ENCODE assay signal across 1 cellular context in the genomic region with DNA sequence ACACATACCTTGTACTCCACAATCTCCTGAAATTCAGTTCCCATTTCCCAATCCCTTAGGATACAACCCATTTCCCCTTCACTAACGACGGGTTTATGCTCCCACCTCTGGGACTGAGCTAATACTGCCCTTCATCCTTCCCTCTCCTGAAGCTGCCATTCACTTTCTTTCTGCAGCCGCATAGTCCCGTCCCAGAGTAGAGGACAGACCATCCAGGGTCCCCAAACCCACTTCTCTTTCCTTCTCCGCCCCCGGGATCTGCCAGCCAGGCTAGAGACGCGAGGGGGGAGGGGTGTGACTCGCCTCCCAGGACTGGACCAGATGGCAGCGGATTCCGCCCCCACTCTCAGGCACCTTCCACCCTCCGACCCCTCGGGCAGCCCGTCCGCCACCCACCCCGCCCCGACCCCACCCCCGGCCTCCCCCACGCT.
A peak's percentile ranks its signal among the peaks of the same experiment; 100 is the strongest.
TF ChIP-seq lines count a peak whose summit lies in the region.

No MANE protein-coding gene starts in this region.

TF ChIP-seq in HEK293, 187 proteins besides CTCF, POLR2A, EP300 and RAD21 (continued from another document):
- TF ChIP-seq GLIS2 (tag by site-specific recombination; IDR thresholded peaks at IDR 0.05) (peak; percentile 60; the same call in 1 of the 2 replicates), ZNF792 (tag by site-specific recombination; IDR thresholded peaks at IDR 0.05) (no peak), ZBTB48 (tag by site-specific recombination; IDR thresholded peaks at IDR 0.05) (peak; percentile 87), ZNF521 (tag by site-specific recombination; IDR thresholded peaks at IDR 0.05) (no peak), SP2 (tag by site-specific recombination; IDR thresholded peaks at IDR 0.05) (peak; percentile 85), ZNF529 (tag by site-specific recombination; IDR thresholded peaks at IDR 0.05; ENCODE audit: insufficient replicate concordance) (no peak), ZBTB17 (tag by site-specific recombination; IDR thresholded peaks at IDR 0.05) (peak; percentile 54), SCRT1 (tag by site-specific recombination; IDR thresholded peaks at IDR 0.05; ENCODE audit: borderline replicate concordance) (no peak), ZNF530 (tag by site-specific recombination; IDR thresholded peaks at IDR 0.05; ENCODE audit: low read depth) (no peak), ZNF664 (tag by site-specific recombination; IDR thresholded peaks at IDR 0.05) (no peak), ZNF202 (tag by site-specific recombination; IDR thresholded peaks at IDR 0.05; ENCODE audit: borderline replicate concordance) (no peak), ZNF341 (tag by site-specific recombination; IDR thresholded peaks at IDR 0.05; ENCODE audit: low read depth) (no peak), ZNF335 (tag by site-specific recombination; conservative IDR thresholded peaks at IDR 0.05) (peak; percentile 44; the same call in 1 of the 2 replicates), ZBTB20 (tag by site-specific recombination; IDR thresholded peaks at IDR 0.05) (0 out of 2 replicates have a peak, but pooled peaks have one; percentile 31), EGR2 (tag by site-specific recombination; IDR thresholded peaks at IDR 0.05; ENCODE audit: low read depth) (peak; percentile 78; the same call in 1 of the 2 replicates), ZNF621 (tag by site-specific recombination; IDR thresholded peaks at IDR 0.05) (no peak), KLF9 (tag by site-specific recombination; IDR thresholded peaks at IDR 0.05; ENCODE audit: low read depth) (0 out of 2 replicates have a peak, but pooled peaks have one; percentile 16), ZFHX2 (tag by site-specific recombination; conservative IDR thresholded peaks at IDR 0.05) (peak; percentile 85), ZIC2 (tag by site-specific recombination; IDR thresholded peaks at IDR 0.05) (no peak), OSR2 (tag by site-specific recombination; IDR thresholded peaks at IDR 0.05) (no peak)
- TF ChIP-seq, protein P1, sequence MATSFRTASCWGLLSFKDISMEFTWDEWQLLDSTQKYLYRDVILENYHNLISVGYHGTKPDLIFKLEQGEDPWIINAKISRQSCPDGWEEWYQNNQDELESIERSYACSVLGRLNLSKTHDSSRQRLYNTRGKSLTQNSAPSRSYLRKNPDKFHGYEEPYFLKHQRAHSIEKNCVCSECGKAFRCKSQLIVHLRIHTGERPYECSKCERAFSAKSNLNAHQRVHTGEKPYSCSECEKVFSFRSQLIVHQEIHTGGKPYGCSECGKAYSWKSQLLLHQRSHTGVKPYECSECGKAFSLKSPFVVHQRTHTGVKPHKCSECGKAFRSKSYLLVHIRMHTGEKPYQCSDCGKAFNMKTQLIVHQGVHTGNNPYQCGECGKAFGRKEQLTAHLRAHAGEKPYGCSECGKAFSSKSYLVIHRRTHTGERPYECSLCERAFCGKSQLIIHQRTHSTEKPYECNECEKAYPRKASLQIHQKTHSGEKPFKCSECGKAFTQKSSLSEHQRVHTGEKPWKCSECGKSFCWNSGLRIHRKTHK (tag by site-specific recombination; IDR thresholded peaks at IDR 0.05): no peak
- TF ChIP-seq, protein P2, sequence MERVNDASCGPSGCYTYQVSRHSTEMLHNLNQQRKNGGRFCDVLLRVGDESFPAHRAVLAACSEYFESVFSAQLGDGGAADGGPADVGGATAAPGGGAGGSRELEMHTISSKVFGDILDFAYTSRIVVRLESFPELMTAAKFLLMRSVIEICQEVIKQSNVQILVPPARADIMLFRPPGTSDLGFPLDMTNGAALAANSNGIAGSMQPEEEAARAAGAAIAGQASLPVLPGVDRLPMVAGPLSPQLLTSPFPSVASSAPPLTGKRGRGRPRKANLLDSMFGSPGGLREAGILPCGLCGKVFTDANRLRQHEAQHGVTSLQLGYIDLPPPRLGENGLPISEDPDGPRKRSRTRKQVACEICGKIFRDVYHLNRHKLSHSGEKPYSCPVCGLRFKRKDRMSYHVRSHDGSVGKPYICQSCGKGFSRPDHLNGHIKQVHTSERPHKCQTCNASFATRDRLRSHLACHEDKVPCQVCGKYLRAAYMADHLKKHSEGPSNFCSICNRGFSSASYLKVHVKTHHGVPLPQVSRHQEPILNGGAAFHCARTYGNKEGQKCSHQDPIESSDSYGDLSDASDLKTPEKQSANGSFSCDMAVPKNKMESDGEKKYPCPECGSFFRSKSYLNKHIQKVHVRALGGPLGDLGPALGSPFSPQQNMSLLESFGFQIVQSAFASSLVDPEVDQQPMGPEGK (tag by site-specific recombination; IDR thresholded peaks at IDR 0.05): peak; percentile 58; the same call in 1 of the 2 replicates
- TF ChIP-seq, protein P3, sequence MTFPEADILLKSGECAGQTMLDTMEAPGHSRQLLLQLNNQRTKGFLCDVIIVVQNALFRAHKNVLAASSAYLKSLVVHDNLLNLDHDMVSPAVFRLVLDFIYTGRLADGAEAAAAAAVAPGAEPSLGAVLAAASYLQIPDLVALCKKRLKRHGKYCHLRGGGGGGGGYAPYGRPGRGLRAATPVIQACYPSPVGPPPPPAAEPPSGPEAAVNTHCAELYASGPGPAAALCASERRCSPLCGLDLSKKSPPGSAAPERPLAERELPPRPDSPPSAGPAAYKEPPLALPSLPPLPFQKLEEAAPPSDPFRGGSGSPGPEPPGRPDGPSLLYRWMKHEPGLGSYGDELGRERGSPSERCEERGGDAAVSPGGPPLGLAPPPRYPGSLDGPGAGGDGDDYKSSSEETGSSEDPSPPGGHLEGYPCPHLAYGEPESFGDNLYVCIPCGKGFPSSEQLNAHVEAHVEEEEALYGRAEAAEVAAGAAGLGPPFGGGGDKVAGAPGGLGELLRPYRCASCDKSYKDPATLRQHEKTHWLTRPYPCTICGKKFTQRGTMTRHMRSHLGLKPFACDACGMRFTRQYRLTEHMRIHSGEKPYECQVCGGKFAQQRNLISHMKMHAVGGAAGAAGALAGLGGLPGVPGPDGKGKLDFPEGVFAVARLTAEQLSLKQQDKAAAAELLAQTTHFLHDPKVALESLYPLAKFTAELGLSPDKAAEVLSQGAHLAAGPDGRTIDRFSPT (tag by site-specific recombination; IDR thresholded peaks at IDR 0.05): no peak
- TF ChIP-seq, protein P4, sequence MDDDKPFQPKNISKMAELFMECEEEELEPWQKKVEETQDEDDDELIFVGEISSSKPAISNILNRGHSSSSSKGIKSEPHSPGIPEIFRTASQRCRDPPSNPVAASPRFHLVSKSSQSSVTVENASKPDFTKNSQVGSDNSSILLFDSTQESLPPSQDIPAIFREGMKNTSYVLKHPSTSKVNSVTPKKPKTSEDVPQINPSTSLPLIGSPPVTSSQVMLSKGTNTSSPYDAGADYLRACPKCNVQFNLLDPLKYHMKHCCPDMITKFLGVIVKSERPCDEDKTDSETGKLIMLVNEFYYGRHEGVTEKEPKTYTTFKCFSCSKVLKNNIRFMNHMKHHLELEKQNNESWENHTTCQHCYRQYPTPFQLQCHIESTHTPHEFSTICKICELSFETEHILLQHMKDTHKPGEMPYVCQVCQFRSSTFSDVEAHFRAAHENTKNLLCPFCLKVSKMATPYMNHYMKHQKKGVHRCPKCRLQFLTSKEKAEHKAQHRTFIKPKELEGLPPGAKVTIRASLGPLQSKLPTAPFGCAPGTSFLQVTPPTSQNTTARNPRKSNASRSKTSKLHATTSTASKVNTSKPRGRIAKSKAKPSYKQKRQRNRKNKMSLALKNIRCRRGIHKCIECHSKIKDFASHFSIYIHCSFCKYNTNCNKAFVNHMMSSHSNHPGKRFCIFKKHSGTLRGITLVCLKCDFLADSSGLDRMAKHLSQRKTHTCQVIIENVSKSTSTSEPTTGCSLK (tag by site-specific recombination; IDR thresholded peaks at IDR 0.05): no peak
